28 cellular contexts compared by ENCODE assay signal in the genomic region with DNA sequence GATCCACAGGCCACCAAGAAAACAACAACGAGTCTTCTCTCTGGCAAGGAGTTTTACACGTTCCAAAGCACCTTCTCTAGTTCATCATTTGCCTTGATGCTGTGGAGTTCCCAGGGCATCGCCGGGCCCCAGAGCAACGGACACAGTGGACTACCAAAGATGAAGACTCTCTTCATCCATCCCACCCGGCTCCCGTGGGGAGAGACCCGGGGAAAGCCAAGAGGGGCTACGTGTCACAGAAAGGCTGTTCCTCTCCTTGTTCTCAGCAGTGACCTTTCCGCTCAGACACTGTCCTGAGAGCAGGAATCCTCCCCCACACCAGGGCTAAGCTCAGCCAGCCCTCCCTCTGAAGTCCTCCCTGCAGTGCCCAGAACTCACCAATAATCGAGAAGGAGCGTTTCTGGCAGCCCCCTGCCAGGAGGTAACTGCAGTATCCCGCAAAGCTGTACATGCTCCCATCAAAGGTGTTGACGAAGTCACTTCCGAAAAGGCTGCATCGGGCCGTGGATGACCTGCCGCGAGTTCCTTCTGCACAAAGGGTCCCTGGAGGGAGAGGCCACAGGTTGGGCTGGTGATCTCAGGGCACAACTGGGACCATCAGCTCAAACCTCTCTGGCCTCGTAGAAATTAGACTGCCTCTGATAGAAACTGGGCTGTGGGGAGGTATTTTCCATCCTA. TPM values are rescaled to one million over a fixed set of nuclear protein-coding genes. Genes with fewer than 3 reads are reported as not detected.
A peak's percentile ranks its signal among the peaks of the same experiment; 100 is the strongest.
DNase-seq lines count a peak whose midpoint lies in the region; ATAC-seq, FAIRE-seq and TF ChIP-seq lines count a peak whose summit lies in the region.
"Had no signal": no experiment of that assay in that cellular context is flagged by ENCODE, and none has a peak within 500 bp of the region (broad histone marks: within the 10 kb centered on the region; RNA-seq: fewer than 3 reads in every experiment).

No MANE protein-coding gene starts in this region.

- no peak overlapping the region for H4K91ac ChIP-seq in IMR-90 (ENCODE audit: insufficient read depth, low read depth, low read length)
- no peak overlapping the region for H4K91ac ChIP-seq in H1 (replicated peaks; ENCODE audit: insufficient read length, low read length)

- H2AFZ ChIP-seq in IMR-90 (replicated peaks; ENCODE audit: low read length, poor library complexity) (peak overlapping the region; percentile 11), H1 (ENCODE audit: low read length) (no peak overlapping the region)

- H3K4me2 ChIP-seq in IMR-90 (ENCODE audit: low read depth, low read length) (no peak overlapping the region), H1 (ENCODE audit: insufficient read depth in 1 of 2, low read depth in 2 of 2, low read length in 2 of 2) (no peak overlapping the region)

- H3K23ac ChIP-seq in IMR-90 (ENCODE audit: low read depth, low read length) = no peak overlapping the region
- no peak overlapping the region for H3K23ac ChIP-seq in H1 (ENCODE audit: insufficient read length)

- DNase-seq in IMR-90 (no peak), H1 (ENCODE audit: low read depth in 1 of 2, low spot score in 2 of 2) (no peak), lung (ENCODE audit: low spot score) (no peak), gastrocnemius medialis (no peak), AG08395 (ENCODE audit: low spot score) (no peak)
- no peak for DNase-seq in activated T-cell treated with anti-CD3 and anti-CD28 coated beads, Interleukin-2, amount 50 U/mL, for 48 hours
- no peak for DNase-seq in activated T-helper 1 cell treated with anti-CD3 and anti-CD28 coated beads, Interleukin-12 subunit alpha, Interleukin-12 subunit beta, Interleukin-2, Interleukin-4 antibody, amounts not matched to agents 30 ng/mL and 10 ng/mL and 1 ng/mL, durations not matched to agents 14 hours and 24 hours and 36 hours (ENCODE audit: low spot score)
- DNase-seq: activated CD4-positive, alpha-beta T cell treated with anti-CD3 and anti-CD28 coated beads, Interleukin-2, amount 10 ng/mL, durations not matched to agents 24 days and 14 days; activated naive CD4-positive, alpha-beta T cell treated with anti-CD3 and anti-CD28 coated beads, Interleukin-2, amount 10 ng/mL, durations not matched to agents 7 days and 5 days; activated T-cell treated with anti-CD3 and anti-CD28 coated beads, Interleukin-2, amount 50 U/mL, for 72 hours; amygdala; mammary epithelial cell; NCI-H1105; NCI-H2029; NCI-H226; NCI-H748 treated with DMSO at 0.1 percent for 48 hours; stimulated activated CD4-positive, alpha-beta T cell treated with anti-CD3 and anti-CD28 coated beads, Interleukin-4, amount 100 ng/mL, for 1 hour; stimulated activated naive B cell treated with anti-CD40 and anti-IgM and Interleukin-4, amounts not matched to agents 10 μg/mL and 1 μg/mL and 100 μg/mL, for 72 hours; testis; WERI-Rb-1 had no signal

- no peak for FAIRE-seq in H1 (lab: Jason Lieb, UNC)
- FAIRE-seq: H54 had no signal

- H2BK12ac ChIP-seq in H1 (ENCODE audit: low read depth, low read length) = no peak overlapping the region

- H3K27ac ChIP-seq in IMR-90 (ENCODE audit: insufficient read depth, low read length) (no peak overlapping the region), H1 (ENCODE audit: low read depth, low read length) (no peak overlapping the region), lung (ENCODE audit: low read depth in 1 of 2, low read length in 1 of 2) (peak overlapping the region; percentile 79 to 81), gastrocnemius medialis (peak overlapping the region; percentile 60 to 80 (median 71))
- H3K27ac ChIP-seq: C4-2B, cardiac muscle cell, HL-60, RWPE1, testis, WERI-Rb-1 had no signal

- H3K56ac ChIP-seq in IMR-90 (ENCODE audit: extremely low read depth, insufficient read depth, low read length) (no peak overlapping the region), H1 (replicated peaks; ENCODE audit: insufficient read length, low read depth, low read length) (no peak overlapping the region)

- H2BK5ac ChIP-seq in IMR-90 (ENCODE audit: low read depth, low read length, poor library complexity, severe bottlenecking) (no peak overlapping the region), H1 (ENCODE audit: low read depth, low read length) (no peak overlapping the region)

- POLR2A ChIA-PET in IMR-90 (lab: Charles Lee; ENCODE audit: unreplicated experiment) = no interaction called here
- POLR2A ChIA-PET in H1 (lab: Charles Lee; ENCODE audit: partially characterized antibody) = interaction anchor here (1.2 kb wide), 1 partner anchor 79 kb away, joined by 3 read pairs; no protein-coding TSS in a partner anchor

- TF ChIP-seq POLR2A in IMR-90 (IDR thresholded peaks at IDR 0.05; ENCODE audit: low read depth, low read length) (no peak), H1 (IDR thresholded peaks at IDR 0.05; ENCODE audit: control extremely low read depth in 1 of 2, low read depth in 2 of 2, low read length in 2 of 2) (no peak), gastrocnemius medialis (IDR thresholded peaks at IDR 0.05) (no peak)

- H2BK20ac ChIP-seq in IMR-90 (ENCODE audit: low read depth, low read length) (no peak overlapping the region), H1 (ENCODE audit: low read length) (no peak overlapping the region)

- H2BK15ac ChIP-seq in IMR-90 (ENCODE audit: low read depth, low read length) = no peak overlapping the region
- H2BK15ac ChIP-seq in H1 (ENCODE audit: low read length) = 0 out of 2 replicates have a peak overlapping the region, but pooled peaks have one; percentile 18

- H2BK120ac ChIP-seq in IMR-90 (ENCODE audit: low read depth, low read length) = no peak overlapping the region
- no peak overlapping the region for H2BK120ac ChIP-seq in H1 (replicated peaks; ENCODE audit: low read depth, low read length)

- no peak overlapping the region for H3K18ac ChIP-seq in IMR-90 (ENCODE audit: low read depth, low read length)
- no peak overlapping the region for H3K18ac ChIP-seq in H1 (ENCODE audit: extremely low read depth, low read length)

- H3K4me3 ChIP-seq in IMR-90 (ENCODE audit: insufficient read depth, low read depth, low read length) = no peak overlapping the region
- H3K4me3 ChIP-seq in H1 (ENCODE audit: extremely low read depth in 1 of 4, insufficient read depth in 2 of 4, low read depth in 3 of 4, low read length in 4 of 4) = no peak overlapping the region
- peak overlapping the region; percentile 6 for H3K4me3 ChIP-seq in lung
- peak overlapping the region; percentile 27 to 53 (median 48) for H3K4me3 ChIP-seq in gastrocnemius medialis
- H3K4me3 ChIP-seq: cardiac muscle cell, testis had no signal

- H3K9me3 ChIP-seq in IMR-90 (ENCODE audit: control insufficient read depth, insufficient read depth, low read length) = no peaks in the 10 kb centered on the region
- no peaks in the 10 kb centered on the region for H3K9me3 ChIP-seq in H1 (ENCODE audit: insufficient read depth in 2 of 2, low read depth in 1 of 2, low read length in 1 of 2)
- H3K9me3 ChIP-seq in lung (ENCODE audit: control insufficient read depth in 2 of 2, insufficient read depth in 1 of 2, low read length in 1 of 2) = no peaks in the 10 kb centered on the region
- H3K9me3 ChIP-seq in gastrocnemius medialis = no peaks in the 10 kb centered on the region
- H3K9me3 ChIP-seq: testis had no signal

- no peak overlapping the region for H4K5ac ChIP-seq in IMR-90 (ENCODE audit: low read depth, low read length)
- H4K5ac ChIP-seq in H1 (ENCODE audit: insufficient read length, low read depth, low read length) = no peak overlapping the region

- H3K4me1 ChIP-seq in IMR-90 (ENCODE audit: control insufficient read depth, insufficient read depth, low read length) (peaks cover 2% of the 10 kb centered on the region; the same call in 1 of the 2 replicates), H1 (replicated peaks in 1 of 4; ENCODE audit: control insufficient read depth in 3 of 4, insufficient read depth in 4 of 4, low read length in 3 of 4) (no peaks in the 10 kb centered on the region; a peak in 2 of 7 replicates), lung (ENCODE audit: control insufficient read depth in 2 of 2, insufficient read depth in 2 of 2, low read length in 2 of 2) (peaks cover 0 to 3% of the 10 kb centered on the region in 2 donors), gastrocnemius medialis (no peaks in the 10 kb centered on the region)

- H3K36me3 ChIP-seq in IMR-90 (ENCODE audit: control insufficient read depth, insufficient read depth, low read length) (no peaks in the 10 kb centered on the region), H1 (ENCODE audit: control insufficient read depth in 2 of 4, insufficient read depth in 4 of 4, low read length in 3 of 4) (no peaks in the 10 kb centered on the region), lung (ENCODE audit: control insufficient read depth in 2 of 2, insufficient read depth in 2 of 2, low read length in 2 of 2) (no peaks in the 10 kb centered on the region), gastrocnemius medialis (no peaks in the 10 kb centered on the region)
- H3K36me3 ChIP-seq: cardiac muscle cell, WERI-Rb-1 had no signal

- TF ChIP-seq CTCF in IMR-90 (conservative IDR thresholded peaks at IDR 0.05; ENCODE audit: low read depth, low read length) = no peak
- no peak for TF ChIP-seq CTCF in H1 (IDR thresholded peaks at IDR 0.05; ENCODE audit: control extremely low read depth in 1 of 3, insufficient read depth in 1 of 3, low read depth in 1 of 3, low read length in 3 of 3)
- no peak for TF ChIP-seq CTCF in lung (IDR thresholded peaks at IDR 0.05; ENCODE audit: control extremely low read depth, extremely low read depth)
- TF ChIP-seq CTCF in gastrocnemius medialis (IDR thresholded peaks at IDR 0.05 in 4 of 5, conservative IDR thresholded peaks at IDR 0.05 in 1 of 5) = no peak

- dilution Hi-C loops in IMR-90 (cut with HindIII; ENCODE audit: low sequenced_read_pairs, unreplicated experiment) = no loop called here

- peaks cover 2% of the 10 kb centered on the region for H3K27me3 Mint-ChIP-seq in activated T-helper 1 cell treated with anti-CD3 and anti-CD28 coated beads, Interleukin-12 subunit alpha, Interleukin-12 subunit beta, Interleukin-2, Interleukin-4 antibody, amounts not matched to agents 30 ng/mL and 10 ng/mL and 1 ng/mL, durations not matched to agents 14 hours and 24 hours and 36 hours (ENCODE audit: insufficient read depth)

- TF ChIP-seq RAD21 in IMR-90 (IDR thresholded peaks at IDR 0.05; ENCODE audit: low read length) (no peak), H1 (IDR thresholded peaks at IDR 0.05 in 1 of 2, conservative IDR thresholded peaks at IDR 0.05 in 1 of 2; ENCODE audit: low read depth in 2 of 2, low read length in 2 of 2) (no peak)

- H4K20me1 ChIP-seq in IMR-90 (ENCODE audit: insufficient read depth, low read length) (no peaks in the 10 kb centered on the region), H1 (replicated peaks in 1 of 2; ENCODE audit: control insufficient read depth in 1 of 2, insufficient read depth in 2 of 2, low read length in 2 of 2) (no peaks in the 10 kb centered on the region)

- no peak overlapping the region for H2AK5ac ChIP-seq in IMR-90 (ENCODE audit: low read depth, low read length)
- H2AK5ac ChIP-seq in H1 (ENCODE audit: low read depth, low read length) = no peak overlapping the region

- in situ Hi-C loops in IMR-90 (cut with MboI; ENCODE audit: low sequenced_read_pairs) = no loop called here
- in situ Hi-C loops in gastrocnemius medialis (cut with MboI; ENCODE audit: low sequenced_read_pairs in 4 of 4) = no loop called here

- H3K4ac ChIP-seq in IMR-90 (ENCODE audit: low read depth, low read length) (no peak overlapping the region), H1 (replicated peaks; ENCODE audit: insufficient read length, low read depth, low read length) (no peak overlapping the region)

- H2AK9ac ChIP-seq in IMR-90 (replicated peaks; ENCODE audit: low read depth, low read length, poor library complexity) = no peak overlapping the region

- H3K36me3 Mint-ChIP-seq in activated T-helper 1 cell treated with anti-CD3 and anti-CD28 coated beads, Interleukin-12 subunit alpha, Interleukin-12 subunit beta, Interleukin-2, Interleukin-4 antibody, amounts not matched to agents 30 ng/mL and 10 ng/mL and 1 ng/mL, durations not matched to agents 14 hours and 24 hours and 36 hours (ENCODE audit: low read depth) = no peaks in the 10 kb centered on the region
- H3K36me3 Mint-ChIP-seq: activated naive CD4-positive, alpha-beta T cell treated with anti-CD3 and anti-CD28 coated beads, Interleukin-2, amount 10 ng/mL, durations not matched to agents 7 days and 5 days; stimulated activated naive B cell treated with anti-CD40 and anti-IgM and Interleukin-4, amounts not matched to agents 10 μg/mL and 1 μg/mL and 100 μg/mL, for 72 hours had no signal

- no peak overlapping the region for H3K4me3 Mint-ChIP-seq in activated T-helper 1 cell treated with anti-CD3 and anti-CD28 coated beads, Interleukin-12 subunit alpha, Interleukin-12 subunit beta, Interleukin-2, Interleukin-4 antibody, amounts not matched to agents 30 ng/mL and 10 ng/mL and 1 ng/mL, durations not matched to agents 14 hours and 24 hours and 36 hours
- H3K4me3 Mint-ChIP-seq: activated CD4-positive, alpha-beta T cell treated with anti-CD3 and anti-CD28 coated beads, Interleukin-2, amount 10 ng/mL, durations not matched to agents 24 days and 14 days; activated naive CD4-positive, alpha-beta T cell treated with anti-CD3 and anti-CD28 coated beads, Interleukin-2, amount 10 ng/mL, durations not matched to agents 7 days and 5 days; activated T-cell treated with anti-CD3 and anti-CD28 coated beads, Interleukin-2, amount 50 U/mL, for 72 hours; stimulated activated naive B cell treated with anti-CD40 and anti-IgM and Interleukin-4, amounts not matched to agents 10 μg/mL and 1 μg/mL and 100 μg/mL, for 72 hours; T-helper 2 cell treated with Interferon-gamma antibody and Interleukin-4, amounts not matched to agents 5 μg/mL and 100 μg/mL, for 36 hours had no signal

- no peak for TF ChIP-seq EP300 in H1 (IDR thresholded peaks at IDR 0.05; ENCODE audit: borderline replicate concordance in 1 of 2, low read depth in 2 of 2, low read length in 2 of 2)

- H3K23me2 ChIP-seq in H1 (ENCODE audit: low read depth, low read length) = peaks cover 3% of the 10 kb centered on the region; the same call in 1 of the 2 replicates

- H4K8ac ChIP-seq in IMR-90 (ENCODE audit: low read depth in 2 of 2, low read length in 2 of 2) (no peak overlapping the region), H1 (ENCODE audit: extremely low read depth, insufficient read depth, low read length) (peak overlapping the region; percentile 62; the same call in 1 of the 2 replicates)

- BruUV-seq in IMR-90 (replicated peaks; lab: Mats Ljungman, UMichigan) = no TSS peak

- CTCF ChIA-PET in IMR-90 (lab: Yijun Ruan, JAX) (no interaction called here), H1 (lab: Charles Lee; ENCODE audit: partially characterized antibody) (interaction anchor here (0.6 to 2.1 kb wide), 9 partner anchors 12 to 205 kb away, joined by 3 to 4 read pairs (median 3); no protein-coding TSS in a partner anchor)

- no peaks in the 10 kb centered on the region for H3K9me3 Mint-ChIP-seq in activated T-helper 1 cell treated with anti-CD3 and anti-CD28 coated beads, Interleukin-12 subunit alpha, Interleukin-12 subunit beta, Interleukin-2, Interleukin-4 antibody, amounts not matched to agents 30 ng/mL and 10 ng/mL and 1 ng/mL, durations not matched to agents 14 hours and 24 hours and 36 hours
- H3K9me3 Mint-ChIP-seq: activated CD4-positive, alpha-beta T cell treated with anti-CD3 and anti-CD28 coated beads, Interleukin-2, amount 10 ng/mL, durations not matched to agents 24 days and 14 days; activated naive CD4-positive, alpha-beta T cell treated with anti-CD3 and anti-CD28 coated beads, Interleukin-2, amount 10 ng/mL, durations not matched to agents 7 days and 5 days; activated T-cell treated with anti-CD3 and anti-CD28 coated beads, Interleukin-2, amount 50 U/mL, for 72 hours; stimulated activated naive B cell treated with anti-CD40 and anti-IgM and Interleukin-4, amounts not matched to agents 10 μg/mL and 1 μg/mL and 100 μg/mL, for 72 hours; T-helper 2 cell treated with Interferon-gamma antibody and Interleukin-4, amounts not matched to agents 5 μg/mL and 100 μg/mL, for 36 hours had no signal

- H3K9me1 ChIP-seq in IMR-90 (ENCODE audit: insufficient read depth, low read length) = 0 out of 2 replicates have a peak, but pooled peaks cover 4% of the 10 kb centered on the region

- no peaks in the 10 kb centered on the region for H3K79me2 ChIP-seq in H1 (ENCODE audit: control insufficient read depth in 1 of 2, insufficient read depth in 2 of 2, low read length in 2 of 2)

- ATAC-seq in IMR-90 (ENCODE audit: low read depth) (no peak), lung (ENCODE audit: insufficient read depth, low FRiP score) (no peak), gastrocnemius medialis (no peak), HG03039 (IDR thresholded peaks at IDR 0.05; ENCODE audit: unreplicated experiment) (no peak)
- ATAC-seq: activated T-cell treated with anti-CD3 and anti-CD28 coated beads, Interleukin-2, amount 50 U/mL, for 72 hours; SK-N-SH treated with all-trans-retinoic acid at 6 μM for 48 hours; stimulated activated naive B cell treated with anti-CD40 and anti-IgM and Interleukin-4, amounts not matched to agents 10 μg/mL and 1 μg/mL and 100 μg/mL, for 72 hours had no signal

- H3K27ac Mint-ChIP-seq in activated T-helper 1 cell treated with anti-CD3 and anti-CD28 coated beads, Interleukin-12 subunit alpha, Interleukin-12 subunit beta, Interleukin-2, Interleukin-4 antibody, amounts not matched to agents 30 ng/mL and 10 ng/mL and 1 ng/mL, durations not matched to agents 14 hours and 24 hours and 36 hours = no peak overlapping the region
- H3K27ac Mint-ChIP-seq: activated CD4-positive, alpha-beta T cell treated with anti-CD3 and anti-CD28 coated beads, Interleukin-2, amount 10 ng/mL, durations not matched to agents 24 days and 14 days; activated naive CD4-positive, alpha-beta T cell treated with anti-CD3 and anti-CD28 coated beads, Interleukin-2, amount 10 ng/mL, durations not matched to agents 7 days and 5 days; activated T-cell treated with anti-CD3 and anti-CD28 coated beads, Interleukin-2, amount 50 U/mL, for 72 hours; stimulated activated naive B cell treated with anti-CD40 and anti-IgM and Interleukin-4, amounts not matched to agents 10 μg/mL and 1 μg/mL and 100 μg/mL, for 72 hours; T-helper 2 cell treated with Interferon-gamma antibody and Interleukin-4, amounts not matched to agents 5 μg/mL and 100 μg/mL, for 36 hours had no signal

- 84% methylated on average over 12 of the region's 20 CpGs; no CpG with 5 or more reads in 1 of the 2 experiments for WGBS in IMR-90 (ENCODE audit: extremely low coverage in 2 of 2, insufficient read length in 1 of 2), 2 experiments
- WGBS in H1 (ENCODE audit: extremely low coverage in 1 of 2, insufficient coverage in 1 of 2, insufficient read length in 1 of 2, insufficient replicate concordance in 2 of 2, low coverage in 1 of 2, low lambda C conversion rate in 2 of 2, missing lambda C conversion rate in 1 of 2), 2 experiments = 88% methylated on average over 19 of the region's 20 CpGs; no CpG with 5 or more reads in 1 of the 2 experiments
- 69 to 81% methylated on average over 20 of the region's 20 CpGs for WGBS in lung, 2 donors

- no peaks in the 10 kb centered on the region for H3K79me1 ChIP-seq in IMR-90 (ENCODE audit: low read depth in 1 of 2, low read length in 2 of 2)
- H3K79me1 ChIP-seq in H1 (ENCODE audit: low read depth, low read length) = no peaks in the 10 kb centered on the region

- intact Hi-C loops in IMR-90 (cut with micrococcal nuclease) = no loop called here
- intact Hi-C loops in gastrocnemius medialis (cut with DNase I; ENCODE audit: low total_unique reads) = no loop called here
- intact Hi-C loops in activated T-helper 1 cell treated with anti-CD3 and anti-CD28 coated beads, Interleukin-12 subunit alpha, Interleukin-12 subunit beta, Interleukin-2, Interleukin-4 antibody, amounts not matched to agents 30 ng/mL and 10 ng/mL and 1 ng/mL, durations not matched to agents 14 hours and 24 hours and 36 hours (cut with micrococcal nuclease) = no loop called here

- H3K9ac ChIP-seq in IMR-90 (ENCODE audit: low read depth, low read length) = no peak overlapping the region
- H3K9ac ChIP-seq in H1 (replicated peaks in 1 of 4; ENCODE audit: extremely low read depth in 1 of 4, low read depth in 3 of 4, low read length in 3 of 4) = no peak overlapping the region

- no peaks in the 10 kb centered on the region for H3K4me1 Mint-ChIP-seq in activated T-helper 1 cell treated with anti-CD3 and anti-CD28 coated beads, Interleukin-12 subunit alpha, Interleukin-12 subunit beta, Interleukin-2, Interleukin-4 antibody, amounts not matched to agents 30 ng/mL and 10 ng/mL and 1 ng/mL, durations not matched to agents 14 hours and 24 hours and 36 hours (ENCODE audit: low read depth)
- H3K4me1 Mint-ChIP-seq: activated CD4-positive, alpha-beta T cell treated with anti-CD3 and anti-CD28 coated beads, Interleukin-2, amount 10 ng/mL, durations not matched to agents 24 days and 14 days; activated naive CD4-positive, alpha-beta T cell treated with anti-CD3 and anti-CD28 coated beads, Interleukin-2, amount 10 ng/mL, durations not matched to agents 7 days and 5 days had no signal

- H3K14ac ChIP-seq in IMR-90 (replicated peaks; ENCODE audit: low read depth, low read length) (no peak overlapping the region), H1 (ENCODE audit: insufficient read length) (no peak overlapping the region)

- peaks cover 13% of the 10 kb centered on the region; the same call in 1 of the 2 replicates for H3K27me3 ChIP-seq in IMR-90 (ENCODE audit: control insufficient read depth, insufficient read depth, low read length)
- no peaks in the 10 kb centered on the region for H3K27me3 ChIP-seq in H1 (replicated peaks in 1 of 4; ENCODE audit: control insufficient read depth in 3 of 4, extremely low read depth in 1 of 4, insufficient read depth in 3 of 4, low read length in 3 of 4)
- H3K27me3 ChIP-seq in lung (ENCODE audit: control insufficient read depth, insufficient read depth) = no peaks in the 10 kb centered on the region
- no peaks in the 10 kb centered on the region for H3K27me3 ChIP-seq in gastrocnemius medialis
- H3K27me3 ChIP-seq: cardiac muscle cell, testis had no signal

RNA-seq across cellular contexts. Expression of a gene that starts 3.5 kb away (rescaled TPM):
- under 0.01 TPM in 2 replicates for total RNA-seq in IMR-90 (2012; rRNA removed)
- polyA plus RNA-seq in IMR-90 (2012; rRNA removed) = 0.09 and 0.10 TPM in 2 replicates
- polyA plus RNA-seq in IMR-90 (2012; cell fraction: cytosol; rRNA removed) = 0.04 and 0.11 TPM in 2 replicates
- polyA plus RNA-seq in IMR-90 (2012; cell fraction: nucleus; rRNA removed; ENCODE audit: low replicate concordance) = 0.14 and 0.34 TPM in 2 replicates
- 0.60 and 0.63 TPM in 2 replicates for total RNA-seq in H1 (2021; fragmentation: NEBNext Ultra II Directional; extraction: Animal tissue kit (Norgen Biotek cat#: 25700))
- polyA plus RNA-seq in H1 (2011; rRNA removed) = 0.39 and 0.67 TPM in 2 replicates
- 0.40 TPM for polyA plus RNA-seq in H1 (2011; cell fraction: cytosol; rRNA removed)
- polyA plus RNA-seq in H1 (2011; cell fraction: nucleus; rRNA removed) = 1.1 TPM
- polyA plus RNA-seq in H1 (2012, experiment 1 of 2) = 0.54 to 0.73 TPM (median 0.56 TPM) in 4 replicates
- 0.18 TPM for polyA plus RNA-seq in H1 (2012, experiment 2 of 2)
- polyA plus RNA-seq in H1 (2013, experiment 1 of 2) = 0.28 TPM
- 0.17 TPM for polyA plus RNA-seq in H1 (2013, experiment 2 of 2)
- 1.2 and 1.5 TPM in 2 replicates for polyA minus RNA-seq in H1 (2011; rRNA and poly(A)+ RNA removed)
- polyA minus RNA-seq in H1 (2011; cell fraction: cytosol; rRNA and poly(A)+ RNA removed) = 0.37 TPM
- 1.7 TPM for polyA minus RNA-seq in H1 (2011; cell fraction: nucleus; rRNA and poly(A)+ RNA removed)
- 100 to 1,000 TPM; 272 to 285 TPM for total RNA-seq in lung
- polyA plus RNA-seq in lung = 100 to 1,000 TPM in 1 of 2 donors, 10 to 100 TPM in 1; 65.6 to 226 TPM
- total RNA-seq in gastrocnemius medialis = 100 to 1,000 TPM in 2 of 4 donors, 10 to 100 TPM in 2; 78.8 to 118 (median 101) TPM
- not detected in 2 replicates for total RNA-seq in activated T-helper 1 cell treated with anti-CD3 and anti-CD28 coated beads, Interleukin-12 subunit alpha, Interleukin-12 subunit beta, Interleukin-2, Interleukin-4 antibody, amounts not matched to agents 30 ng/mL and 10 ng/mL and 1 ng/mL, durations not matched to agents 14 hours and 24 hours and 36 hours
- total RNA-seq: activated CD4-positive, alpha-beta T cell treated with anti-CD3 and anti-CD28 coated beads, Interleukin-2, amount 10 ng/mL, durations not matched to agents 24 days and 14 days had no signal
- polyA plus RNA-seq: cardiac muscle cell had no signal

Comparison
In these comparisons a context has a peak if more than half of its experiments do, and no peak if none do; other contexts are left out.
1. H3K27ac ChIP-seq: peak in lung (2 of 2) and gastrocnemius medialis (4 of 4); none in IMR-90 (single experiment) and H1 (single experiment).
2. H3K4me3 ChIP-seq: peak in lung (single experiment) and gastrocnemius medialis (4 of 4); none in IMR-90 (single experiment) and H1 (0 of 4).
3. RNA of a gene that starts 3.5 kb away (total RNA-seq): 272 to 285 TPM in lung and 78.8 to 118 TPM in gastrocnemius medialis; 0.60 to 0.63 TPM in H1, under 0.01 TPM in IMR-90 and not detected in activated T-helper 1 cell treated with anti-CD3 and anti-CD28 coated beads, Interleukin-12 subunit alpha, Interleukin-12 subunit beta, Interleukin-2, Interleukin-4 antibody, amounts not matched to agents 30 ng/mL and 10 ng/mL and 1 ng/mL, durations not matched to agents 14 hours and 24 hours and 36 hours; every median in the first group is over 10 times any median in the second.